34 cellular contexts compared by ENCODE assay signal in the genomic region with DNA sequence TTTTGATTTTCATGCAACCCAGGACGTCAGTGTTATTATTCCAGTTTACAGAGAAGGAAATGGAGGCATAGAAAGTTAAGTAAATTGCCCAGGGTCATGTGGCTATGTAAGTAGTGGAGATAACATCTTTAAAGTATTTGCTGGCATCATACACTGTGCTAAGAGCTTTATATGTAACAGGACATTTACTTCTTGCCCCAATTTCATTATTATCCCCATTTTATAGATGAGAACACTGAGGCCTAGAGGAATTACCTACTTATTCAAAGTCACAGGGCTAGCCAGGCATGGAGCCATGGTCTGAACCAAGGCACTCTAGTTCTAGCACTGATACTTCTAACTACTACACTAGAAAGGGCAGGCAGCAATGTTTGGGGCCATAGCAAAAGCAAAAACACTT.
"Had no signal": no experiment of that assay in that cellular context is flagged by ENCODE, and none has a peak within 500 bp of the region (broad histone marks: within the 10 kb centered on the region; RNA-seq: fewer than 3 reads in every experiment).

No MANE protein-coding gene starts in this region.

- DNase-seq: activated CD4-positive, alpha-beta memory T cell treated with anti-CD3 and anti-CD28 coated beads, Interleukin-2, amount 10 ng/mL, durations not matched to agents 7 days and 5 days; activated CD4-positive, alpha-beta T cell treated with anti-CD3 and anti-CD28 coated beads for 1 hour; activated CD4-positive, alpha-beta T cell treated with anti-CD3 and anti-CD28 coated beads for 48 hours; activated CD4-positive, CD25-positive, alpha-beta regulatory T cell; activated CD8-positive, alpha-beta memory T cell treated with anti-CD3 and anti-CD28 coated beads for 24 hours; activated CD8-positive, alpha-beta memory T cell treated with anti-CD3 and anti-CD28 coated beads, Interleukin-2, amount 10 ng/mL, durations not matched to agents 7 days and 5 days; activated CD8-positive, alpha-beta memory T cell treated with anti-CD3 and anti-CD28 coated beads, Interleukin-2, amount 50 U/mL, for 48 hours; activated effector memory CD4-positive, alpha-beta T cell treated with Interleukin-2 at 50 U/mL for 16 hours; activated naive CD4-positive, alpha-beta T cell treated with anti-CD3 and anti-CD28 coated beads, Interleukin-2, amount 50 U/mL, for 16 hours; activated naive CD8-positive, alpha-beta T cell treated with anti-CD3 and anti-CD28 coated beads for 36 hours; activated T-cell treated with anti-CD3 and anti-CD28 coated beads, Interleukin-2, amount 50 U/mL, for 48 hours; amniotic stem cell; body of pancreas; MG63; MV-4-11; NCI-H1092 treated with DMSO at 0.1 percent for 48 hours; NCI-H1417; NCI-H146; NCI-H187; NCI-H2029 treated with DMSO at 0.1 percent for 48 hours; NCI-H2107; NCI-H2171 treated with DMSO at 0.1 percent for 48 hours; NCI-H2227 treated with DMSO at 0.1 percent for 48 hours; NCI-H446; NCI-H524; NCI-H69; SHP77 treated with DMSO at 0.1 percent for 48 hours; SK-N-SH; T-helper 2 cell; T-helper 9 cell; WERI-Rb-1 had no signal

- H3K9me3 ChIP-seq: body of pancreas, breast epithelium, MG63, SJSA1, SK-N-SH had no signal

- H3K4me1 ChIP-seq: breast epithelium, SJSA1 had no signal

- ATAC-seq: activated CD8-positive, alpha-beta memory T cell treated with anti-CD3 and anti-CD28 coated beads, Interleukin-2, amount 10 ng/mL, durations not matched to agents 7 days and 5 days; body of pancreas; Panc1 had no signal

- H3K4me3 ChIP-seq: body of pancreas, breast epithelium, MG63, SJSA1 had no signal

- H3K27ac ChIP-seq: SJSA1, WERI-Rb-1 had no signal

- H3K36me3 ChIP-seq: breast epithelium, MG63, SJSA1, WERI-Rb-1 had no signal

- H3K27me3 ChIP-seq: body of pancreas, breast epithelium, MG63, SJSA1 had no signal
